In genomic region chr10:78972160-78972946, GRCh38 we compare ENCODE assay signal across 9 cellular contexts.
A peak's percentile ranks its signal among the peaks of the same experiment; 100 is the strongest.
DNase-seq lines count a peak whose midpoint lies in the region; ATAC-seq, FAIRE-seq and TF ChIP-seq lines count a peak whose summit lies in the region.
"Had no signal": no experiment of that assay in that cellular context is flagged by ENCODE, and none has a peak within 500 bp of the region (broad histone marks: within the 10 kb centered on the region; RNA-seq: fewer than 3 reads in every experiment).

No MANE protein-coding gene starts in this region.

- no peaks in the 10 kb centered on the region for H3K79me2 ChIP-seq in astrocyte (ENCODE audit: insufficient read depth, low read length)

- H3K9me3 ChIP-seq in astrocyte (ENCODE audit: insufficient read depth, low read depth, low read length), result no peaks in the 10 kb centered on the region

- H3K9me3 Mint-ChIP-seq in activated naive CD4-positive, alpha-beta T cell treated with anti-CD3 and anti-CD28 coated beads, Interleukin-2, amount 10 ng/mL, durations not matched to agents 7 days and 5 days, result no peaks in the 10 kb centered on the region
- H3K9me3 Mint-ChIP-seq in activated naive CD4-positive, alpha-beta T cell treated with anti-CD3 and anti-CD28 coated beads, Interleukin-2, amount 50 U/mL, for 72 hours, result no peaks in the 10 kb centered on the region
- H3K9me3 Mint-ChIP-seq in astrocyte (ENCODE audit: unreplicated experiment), result peaks cover 4% of the 10 kb centered on the region

- peak overlapping the region; percentile 67 for H3K4me3 Mint-ChIP-seq in activated naive CD4-positive, alpha-beta T cell treated with anti-CD3 and anti-CD28 coated beads, Interleukin-2, amount 10 ng/mL, durations not matched to agents 7 days and 5 days
- H3K4me3 Mint-ChIP-seq in astrocyte (ENCODE audit: unreplicated experiment), result peak overlapping the region; percentile 66

- DNase-seq in activated naive CD4-positive, alpha-beta T cell treated with anti-CD3 and anti-CD28 coated beads, Interleukin-2, amount 10 ng/mL, durations not matched to agents 7 days and 5 days, result no peak
- DNase-seq in activated naive CD4-positive, alpha-beta T cell treated with anti-CD3 and anti-CD28 coated beads, Interleukin-2, amount 50 U/mL, for 72 hours (ENCODE audit: low spot score in 2 of 2), result no peak
- DNase-seq in astrocyte (ENCODE audit: low read depth), result peak; percentile 83
- DNase-seq in hepatic stellate cell (ENCODE audit: low spot score), result peak; percentile 90
- peak; percentile 89 for DNase-seq in renal cortical epithelial cell (ENCODE audit: low read depth)
- DNase-seq in NCI-H1417 treated with DMSO at 0.1 percent for 48 hours (lab: John Stamatoyannopoulos, UW), result no peak

- peak overlapping the region; percentile 88 for H3K9ac ChIP-seq in astrocyte (ENCODE audit: low read length)

- peaks cover 46% of the 10 kb centered on the region for H3K4me1 ChIP-seq in astrocyte (ENCODE audit: insufficient read depth, low read length)

- H3K27ac Mint-ChIP-seq in activated naive CD4-positive, alpha-beta T cell treated with anti-CD3 and anti-CD28 coated beads, Interleukin-2, amount 10 ng/mL, durations not matched to agents 7 days and 5 days, result no peak overlapping the region
- peak overlapping the region in 1 of 2 donors; percentile 72 for H3K27ac Mint-ChIP-seq in activated naive CD4-positive, alpha-beta T cell treated with anti-CD3 and anti-CD28 coated beads, Interleukin-2, amount 50 U/mL, for 72 hours
- peak overlapping the region; percentile 89 for H3K27ac Mint-ChIP-seq in astrocyte (ENCODE audit: unreplicated experiment)

- FAIRE-seq in astrocyte (lab: Jason Lieb, UNC), result no peak
- FAIRE-seq: endometrium had no signal

- H3K27me3 ChIP-seq in astrocyte (ENCODE audit: insufficient read depth, low read length), result no peaks in the 10 kb centered on the region

- H3K27ac ChIP-seq in astrocyte (ENCODE audit: low read depth, low read length), result peak overlapping the region; percentile 99

- no peaks in the 10 kb centered on the region for H3K36me3 Mint-ChIP-seq in activated naive CD4-positive, alpha-beta T cell treated with anti-CD3 and anti-CD28 coated beads, Interleukin-2, amount 10 ng/mL, durations not matched to agents 7 days and 5 days
- H3K36me3 Mint-ChIP-seq in activated naive CD4-positive, alpha-beta T cell treated with anti-CD3 and anti-CD28 coated beads, Interleukin-2, amount 50 U/mL, for 72 hours, result no peaks in the 10 kb centered on the region
- H3K36me3 Mint-ChIP-seq in astrocyte (ENCODE audit: low read depth, unreplicated experiment), result peaks cover 2% of the 10 kb centered on the region

- H4K20me1 ChIP-seq in astrocyte (ENCODE audit: insufficient read depth, low read length), result no peaks in the 10 kb centered on the region

- no peak overlapping the region for H3K4me3 ChIP-seq in astrocyte (ENCODE audit: insufficient read depth, low read depth, low read length)

- ATAC-seq in activated naive CD4-positive, alpha-beta T cell treated with anti-CD3 and anti-CD28 coated beads, Interleukin-2, amount 50 U/mL, for 72 hours, result no peak
- ATAC-seq in GM21737 (IDR thresholded peaks at IDR 0.05; ENCODE audit: unreplicated experiment) (no peak), HG03108 (IDR thresholded peaks at IDR 0.05; ENCODE audit: unreplicated experiment) (no peak)

- H3K4me1 Mint-ChIP-seq in activated naive CD4-positive, alpha-beta T cell treated with anti-CD3 and anti-CD28 coated beads, Interleukin-2, amount 10 ng/mL, durations not matched to agents 7 days and 5 days, result peaks cover 19% of the 10 kb centered on the region
- H3K4me1 Mint-ChIP-seq in astrocyte (ENCODE audit: low read depth, unreplicated experiment), result peaks cover 20% of the 10 kb centered on the region

- H2AFZ ChIP-seq in astrocyte (ENCODE audit: low read depth, low read length), result no peak overlapping the region

- CTCF ChIA-PET in activated naive CD4-positive, alpha-beta T cell treated with anti-CD3 and anti-CD28 coated beads, Interleukin-2, amount 10 ng/mL, durations not matched to agents 7 days and 5 days (lab: Charles Lee), result no interaction called here

- peaks cover 41% of the 10 kb centered on the region for H3K27me3 Mint-ChIP-seq in activated naive CD4-positive, alpha-beta T cell treated with anti-CD3 and anti-CD28 coated beads, Interleukin-2, amount 10 ng/mL, durations not matched to agents 7 days and 5 days
- peaks cover 18% of the 10 kb centered on the region for H3K27me3 Mint-ChIP-seq in astrocyte (ENCODE audit: low read depth, unreplicated experiment)

- H3K36me3 ChIP-seq in astrocyte (ENCODE audit: insufficient read depth, low read length), result no peaks in the 10 kb centered on the region

- H3K4me2 ChIP-seq in astrocyte (ENCODE audit: low read length), result peak overlapping the region; percentile 89

- TF ChIP-seq CTCF in astrocyte (IDR thresholded peaks at IDR 0.05; ENCODE audit: insufficient read depth, low read depth, low read length), result no peak

Comparison
In these comparisons a context has a peak if more than half of its experiments do, and no peak if none do; other contexts are left out.
1. DNase-seq: peak in astrocyte (single experiment), hepatic stellate cell (single experiment) and renal cortical epithelial cell (single experiment); none in activated naive CD4-positive, alpha-beta T cell treated with anti-CD3 and anti-CD28 coated beads, Interleukin-2, amount 10 ng/mL, durations not matched to agents 7 days and 5 days (single experiment), activated naive CD4-positive, alpha-beta T cell treated with anti-CD3 and anti-CD28 coated beads, Interleukin-2, amount 50 U/mL, for 72 hours (0 of 2) and NCI-H1417 treated with DMSO at 0.1 percent for 48 hours (single experiment).